ENCODE assay signal across 12 cellular contexts in genomic region chr18:57372444-57372843, GRCh38. TPM values are rescaled to one million over a fixed set of nuclear protein-coding genes. Genes with fewer than 3 reads are reported as not detected.
"Had no signal": no experiment of that assay in that cellular context is flagged by ENCODE, and none has a peak within 500 bp of the region (broad histone marks: within the 10 kb centered on the region; RNA-seq: fewer than 3 reads in every experiment).

No MANE protein-coding gene starts in this region.

- H3K4me1 ChIP-seq: HAP-1 had no signal

- H2AFZ ChIP-seq: GM23248, GM23338 had no signal

- H3K4me3 ChIP-seq: GM23248, GM23338, HAP-1 had no signal

- FAIRE-seq: H1, H54 had no signal

- DNase-seq: GM23248, GOT3, H7, H9, HCEC 1CT, HFFc6 had no signal

- H3K9ac ChIP-seq: GM23248 had no signal

- H3K36me3 ChIP-seq: HAP-1 had no signal

- ATAC-seq: GM23338, HCT116 had no signal

- H3K27ac ChIP-seq: GM23248 had no signal

- H3K4me2 ChIP-seq: GM23338 had no signal

- H3K9me3 ChIP-seq: HAP-1 had no signal

RNA-seq across cellular contexts. Expression of gene ST8SIA3, which starts 20.1 kb away (rescaled TPM):
- total RNA-seq: GM23248, H4, HFFc6 had no signal
- polyA plus RNA-seq: GM23248 had no signal
